ENCODE assay signal across 34 cellular contexts in genomic region chr11:90895850-90896249, GRCh38.
"Had no signal": no experiment of that assay in that cellular context is flagged by ENCODE, and none has a peak within 500 bp of the region (broad histone marks: within the 10 kb centered on the region; RNA-seq: fewer than 3 reads in every experiment).

No MANE protein-coding gene starts in this region.

- H3K4me1 ChIP-seq: adrenal gland, ascending aorta, body of pancreas, breast epithelium had no signal

- H3K4me3 ChIP-seq: adrenal gland, ascending aorta, body of pancreas, breast epithelium, cardiac muscle cell had no signal

- H3K36me3 ChIP-seq: adrenal gland, ascending aorta, brain microvascular endothelial cell, breast epithelium, cardiac muscle cell had no signal

- H3K9me3 ChIP-seq: ascending aorta, body of pancreas, breast epithelium had no signal

- DNase-seq: activated effector memory CD4-positive, alpha-beta T cell treated with anti-CD3 and anti-CD28 coated beads, Interleukin-2, amount 50 U/mL, for 16 hours; activated effector memory CD4-positive, alpha-beta T cell treated with Interleukin-2 at 50 U/mL for 16 hours; activated gamma-delta T cell; activated gamma-delta T cell treated with Interleukin-2 at 50 U/mL for 16 hours; activated naive CD4-positive, alpha-beta T cell; activated naive CD4-positive, alpha-beta T cell treated with anti-CD3 and anti-CD28 coated beads for 36 hours; activated naive CD4-positive, alpha-beta T cell treated with anti-CD3 and anti-CD28 coated beads, Interleukin-2, amount 10 ng/mL, durations not matched to agents 7 days and 5 days; activated naive CD4-positive, alpha-beta T cell treated with anti-CD3 and anti-CD28 coated beads, Interleukin-2, amount 50 U/mL, for 16 hours; activated naive CD4-positive, alpha-beta T cell treated with Interleukin-2 at 50 U/mL for 16 hours; activated naive CD8-positive, alpha-beta T cell treated with anti-CD3 and anti-CD28 coated beads for 36 hours; activated naive CD8-positive, alpha-beta T cell treated with anti-CD3 and anti-CD28 coated beads, Interleukin-2, amount 10 ng/mL, durations not matched to agents 7 days and 5 days; activated naive CD8-positive, alpha-beta T cell treated with anti-CD3 and anti-CD28 coated beads, Interleukin-2, amount 50 U/mL, for 24 hours; activated T-cell treated with anti-CD3 and anti-CD28 coated beads, Interleukin-2, amount 50 U/mL, for 1 hour; activated T-cell treated with anti-CD3 and anti-CD28 coated beads, Interleukin-2, amount 50 U/mL, for 24 hours; activated T-cell treated with anti-CD3 and anti-CD28 coated beads, Interleukin-2, amount 50 U/mL, for 4 hours; activated T-cell treated with anti-CD3 and anti-CD28 coated beads, Interleukin-2, amount 50 U/mL, for 48 hours; activated T-cell treated with anti-CD3 and anti-CD28 coated beads, Interleukin-2, amount 50 U/mL, for 72 hours; adrenal gland; amniotic stem cell; amygdala; anterior cingulate cortex; aorta; body of pancreas; brain microvascular endothelial cell; caudate nucleus; central memory CD4-positive, alpha-beta T cell; cerebellar nuclear complex had no signal

- H3K27ac ChIP-seq: adrenal gland, ascending aorta, body of pancreas, brain microvascular endothelial cell, breast epithelium, cardiac muscle cell had no signal

- FAIRE-seq: astrocyte, bronchial epithelial cell had no signal

- H3K27me3 ChIP-seq: adrenal gland, ascending aorta, body of pancreas, brain microvascular endothelial cell, breast epithelium, cardiac muscle cell had no signal

- ATAC-seq: activated naive CD4-positive, alpha-beta T cell treated with anti-CD3 and anti-CD28 coated beads, Interleukin-2, amount 50 U/mL, for 72 hours; activated naive CD8-positive, alpha-beta T cell treated with anti-CD3 and anti-CD28 coated beads, Interleukin-2, amount 50 U/mL, for 24 hours; activated T-cell treated with anti-CD3 and anti-CD28 coated beads, Interleukin-2, amount 50 U/mL, for 4 hours; activated T-cell treated with anti-CD3 and anti-CD28 coated beads, Interleukin-2, amount 50 U/mL, for 72 hours; activated T-helper 17 cell treated with anti-CD3 and anti-CD28 coated beads, Interleukin-2, amount 50 U/mL, for 72 hours; body of pancreas had no signal
